8 cellular contexts compared by ENCODE assay signal in the genomic region with DNA sequence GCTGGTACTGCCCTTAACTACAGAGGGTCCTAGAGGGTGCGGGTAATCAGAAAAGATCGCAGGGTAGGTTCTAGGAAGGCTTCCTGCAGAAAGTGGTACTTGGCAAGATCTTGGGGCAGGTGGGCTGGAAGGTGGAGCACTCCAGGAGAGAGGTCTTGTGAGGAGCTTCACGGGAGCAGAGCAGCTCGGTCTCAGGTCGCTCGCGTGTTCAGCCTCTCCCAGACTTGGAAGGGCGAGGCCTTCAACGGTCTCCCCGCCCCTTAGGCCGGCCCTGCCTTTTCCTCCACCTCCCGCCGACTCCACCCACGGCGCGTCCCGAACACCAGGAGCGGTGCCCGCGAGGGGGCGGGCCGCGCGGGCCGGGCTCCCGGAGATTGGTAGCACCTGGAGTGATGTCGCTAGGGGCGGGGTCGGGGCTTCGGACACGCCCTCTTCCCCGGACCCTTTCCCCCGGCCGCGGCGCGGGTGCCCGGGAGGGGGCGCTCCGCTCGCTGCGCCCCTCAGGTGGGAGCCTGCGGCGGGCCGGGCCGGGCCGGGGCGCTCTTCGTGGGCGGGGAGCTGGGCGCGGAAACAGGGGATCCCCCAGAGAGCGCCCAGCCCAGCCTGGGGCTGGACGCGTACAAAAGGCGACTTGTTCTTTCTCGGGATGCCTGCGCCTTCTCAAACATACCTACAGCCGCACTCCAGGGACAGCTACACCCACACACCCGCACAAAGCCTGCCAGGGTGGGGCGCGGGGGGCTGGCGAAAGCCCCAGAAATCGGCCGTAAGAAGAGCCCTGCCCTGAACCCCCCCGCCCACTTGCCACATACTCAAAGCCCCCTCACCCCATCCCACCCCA. TPM values are rescaled to one million over a fixed set of nuclear protein-coding genes. Genes with fewer than 3 reads are reported as not detected.
DNase-seq lines count a peak whose midpoint lies in the region; ATAC-seq and TF ChIP-seq lines count a peak whose summit lies in the region.

No MANE protein-coding gene starts in this region.

- no peaks in the 10 kb centered on the region for H3K9me3 ChIP-seq in neutrophil

- H3K4me3 ChIP-seq in neutrophil (ENCODE audit: low read depth in 1 of 2, low read length in 1 of 2): peak overlapping the region; percentile 52 to 59

- H3K36me3 ChIP-seq in neutrophil: no peaks in the 10 kb centered on the region

- DNase-seq in COR-L47 (lab: John Stamatoyannopoulos, UW) (peak; percentile 89), HT-29 (ENCODE audit: low spot score) (peak; percentile 97), RKO (ENCODE audit: low spot score) (peak; percentile 80), fibroblast of the conjunctiva (ENCODE audit: low read depth) (peak; percentile 78), substantia nigra (lab: John Stamatoyannopoulos, UW) (peak in 31 of 49 donors; percentile 16 to 90 (median 50))
- peak; percentile 93 for DNase-seq in activated effector memory CD4-positive, alpha-beta T cell treated with Interleukin-2 at 50 U/mL for 16 hours

- ATAC-seq in GM21360 (IDR thresholded peaks at IDR 0.05; ENCODE audit: unreplicated experiment): peak; percentile 84

- peak overlapping the region; percentile 48 for H3K27ac ChIP-seq in neutrophil
- peak overlapping the region; percentile 35 for H3K27ac ChIP-seq in substantia nigra (ENCODE audit: low read depth, low read length, poor library complexity, severe bottlenecking)

- peak; percentile 78 for TF ChIP-seq CTCF in neutrophil (IDR thresholded peaks at IDR 0.05)

- H3K27me3 ChIP-seq in neutrophil: peaks cover 21% of the 10 kb centered on the region

- H3K4me1 ChIP-seq in neutrophil (ENCODE audit: control insufficient read depth in 1 of 2, insufficient read depth in 1 of 2, low read depth in 1 of 2, low read length in 1 of 2): peaks cover 15 to 17% of the 10 kb centered on the region in 2 experiments

RNA-seq across cellular contexts. Expression of a gene that starts 35.5 kb away (rescaled TPM):
- 12.2 and 20.4 TPM in 2 replicates for total RNA-seq in HT-29 (2014; rRNA removed; shearing (Covaris generic))

Comparison
In these comparisons a context has a peak if more than half of its experiments do, and no peak if none do; other contexts are left out.
1. Peak in every context shown above with its lines: DNase-seq, ATAC-seq, H3K4me3 ChIP-seq and H3K27ac ChIP-seq.